ENCODE assay signal across 20 cellular contexts in the genomic region with DNA sequence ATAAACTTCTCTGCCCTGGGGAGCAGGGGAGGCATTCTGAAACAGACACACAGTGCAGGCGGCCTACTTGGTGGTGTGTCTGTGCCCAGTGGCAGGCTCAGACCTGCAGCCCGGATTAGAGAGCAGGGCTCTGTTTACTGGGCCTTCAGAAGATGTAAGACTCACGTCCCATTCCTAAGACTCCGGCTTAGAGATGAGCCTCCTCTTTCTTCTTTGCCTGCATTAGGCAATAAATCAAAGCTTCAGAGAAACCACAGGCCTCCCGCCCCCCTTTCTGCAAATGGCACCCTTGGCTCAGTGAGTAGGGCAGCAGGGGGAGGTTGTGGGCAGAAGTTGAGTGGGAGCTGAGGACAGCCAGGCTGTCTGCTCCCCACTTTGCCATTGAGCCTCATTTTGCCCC. TPM values are rescaled to one million over a fixed set of nuclear protein-coding genes. Genes with fewer than 3 reads are reported as not detected.
DNase-seq lines count a peak whose midpoint lies in the region; FAIRE-seq and TF ChIP-seq lines count a peak whose summit lies in the region.
"Had no signal": no experiment of that assay in that cellular context is flagged by ENCODE, and none has a peak within 500 bp of the region (broad histone marks: within the 10 kb centered on the region; RNA-seq: fewer than 3 reads in every experiment).

No MANE protein-coding gene starts in this region.

- TF ChIP-seq CTCF in D721Med (IDR thresholded peaks at IDR 0.05; ENCODE audit: insufficient read depth, missing control alignments) (no peak), bronchial epithelial cell (IDR thresholded peaks at IDR 0.05; ENCODE audit: insufficient read depth, low read length, severe bottlenecking) (no peak), colonic mucosa (IDR thresholded peaks at IDR 0.05) (no peak)

- DNase-seq in D721Med (ENCODE audit: insufficient read length, low spot score): peak; percentile 69
- DNase-seq in HPDE6-E6E7 (ENCODE audit: extremely low spot score): peak; percentile 52
- peak; percentile 82 for DNase-seq in bronchial epithelial cell (ENCODE audit: low read depth)
- DNase-seq in immature natural killer cell: no peak
- DNase-seq in colonic mucosa: no peak
- DNase-seq in GOT3 (lab: John Stamatoyannopoulos, UW): no peak
- DNase-seq in dermis blood vessel endothelial cell: no peak
- DNase-seq in NCI-H1694 (lab: John Stamatoyannopoulos, UW): no peak
- DNase-seq: ACHN; AML-193; CD4-positive, CD25-positive, alpha-beta regulatory T cell; DMS53; KG1; MG63; NCI-H1092 treated with DMSO at 0.1 percent for 48 hours; NCI-H510A treated with DMSO at 0.1 percent for 48 hours; SHP77; SK-N-SH had no signal

- H3K27me3 ChIP-seq in bronchial epithelial cell (ENCODE audit: control insufficient read depth, insufficient read depth, low read length) (no peaks in the 10 kb centered on the region), colonic mucosa (no peaks in the 10 kb centered on the region)
- H3K27me3 ChIP-seq: MG63 had no signal

- H3K36me3 Mint-ChIP-seq in immature natural killer cell: peaks cover 12 to 28% (median 23%) of the 10 kb centered on the region in 3 donors
- H3K36me3 Mint-ChIP-seq: CD4-positive, CD25-positive, alpha-beta regulatory T cell had no signal

- peaks cover 22% of the 10 kb centered on the region in 2 donors for H3K4me1 Mint-ChIP-seq in immature natural killer cell

- peak overlapping the region in 4 of 6 donors; percentile 12 to 80 (median 34) for H3K27ac Mint-ChIP-seq in immature natural killer cell

- FAIRE-seq in D721Med (lab: Jason Lieb, UNC): no peak
- FAIRE-seq in bronchial epithelial cell (lab: Jason Lieb, UNC): no peak
- FAIRE-seq: HepG2 had no signal

- no peaks in the 10 kb centered on the region for H3K9me3 ChIP-seq in colonic mucosa
- H3K9me3 ChIP-seq: HAP-1, MG63, SK-N-SH had no signal

- H3K27me3 Mint-ChIP-seq in immature natural killer cell (ENCODE audit: low read depth in 3 of 3): peaks cover 0 to 3% (median 0%) of the 10 kb centered on the region in 3 donors

- intact Hi-C loops in colonic mucosa (cut with DNase I): no loop called here

- H3K4me3 ChIP-seq in bronchial epithelial cell (ENCODE audit: low read depth, low read length) (no peak overlapping the region), colonic mucosa (no peak overlapping the region)
- H3K4me3 ChIP-seq: HAP-1, MG63 had no signal

- H3K27ac ChIP-seq in colonic mucosa: no peak overlapping the region

- no peak overlapping the region for H3K4me3 Mint-ChIP-seq in immature natural killer cell
- H3K4me3 Mint-ChIP-seq: CD4-positive, CD25-positive, alpha-beta regulatory T cell had no signal

- H3K36me3 ChIP-seq in bronchial epithelial cell (ENCODE audit: control insufficient read depth, insufficient read depth, low read length) (no peaks in the 10 kb centered on the region), colonic mucosa (no peaks in the 10 kb centered on the region)
- H3K36me3 ChIP-seq: HAP-1, MG63 had no signal

- no peak overlapping the region for H3K9ac ChIP-seq in colonic mucosa (ENCODE audit: low read depth in 2 of 2, low read length in 2 of 2)
- H3K9ac ChIP-seq: SK-N-SH had no signal

- H3K9me3 Mint-ChIP-seq in immature natural killer cell: no peaks in the 10 kb centered on the region
- H3K9me3 Mint-ChIP-seq: CD4-positive, CD25-positive, alpha-beta regulatory T cell had no signal

- H3K4me1 ChIP-seq in colonic mucosa: peaks cover 5% of the 10 kb centered on the region
- H3K4me1 ChIP-seq: HAP-1 had no signal

RNA-seq across cellular contexts. Expression of gene LGR6, which starts 35.8 kb away (rescaled TPM):
- under 0.01 TPM in 1 of 2 replicates, not detected in the other for total RNA-seq in bronchial epithelial cell
- polyA plus RNA-seq in immature natural killer cell: 10 to 100 TPM; 10.9 to 26.8 (median 21.1) TPM
- total RNA-seq in colonic mucosa: 1 to 10 TPM; 1.3 to 1.6 TPM
- not detected in 2 replicates for total RNA-seq in dermis blood vessel endothelial cell
- total RNA-seq: HepG2 had no signal

Comparison
In these comparisons a context has a peak if more than half of its experiments do, and no peak if none do; other contexts are left out.
1. DNase-seq: peak in D721Med (single experiment), HPDE6-E6E7 (single experiment) and bronchial epithelial cell (single experiment); none in immature natural killer cell (0 of 3), colonic mucosa (single experiment), GOT3 (single experiment), dermis blood vessel endothelial cell (single experiment) and NCI-H1694 (single experiment).